In the genomic region with DNA sequence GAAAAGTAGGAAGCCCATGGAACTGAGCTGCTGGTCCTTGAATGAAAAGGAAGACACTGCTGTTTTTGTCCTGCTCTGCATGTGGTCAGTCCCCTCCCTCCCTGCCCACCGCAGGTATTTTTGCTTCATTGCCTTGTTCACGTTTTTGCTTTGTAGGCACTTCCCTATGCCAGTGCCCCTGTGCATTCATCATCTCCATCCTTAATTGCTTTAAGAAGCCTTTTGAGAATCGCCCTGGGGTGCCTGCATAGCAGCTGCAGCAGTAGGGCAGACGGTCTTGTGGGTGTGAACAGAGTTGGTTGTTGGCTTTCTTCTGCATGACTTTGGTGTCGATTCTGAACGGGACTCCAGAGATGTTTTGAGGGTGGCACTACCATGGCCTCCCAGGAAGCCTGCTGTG, we compare ENCODE assay signal across 11 cellular contexts.
DNase-seq lines count a peak whose midpoint lies in the region; ATAC-seq and TF ChIP-seq lines count a peak whose summit lies in the region.
"Had no signal": no experiment of that assay in that cellular context is flagged by ENCODE, and none has a peak within 500 bp of the region (broad histone marks: within the 10 kb centered on the region; RNA-seq: fewer than 3 reads in every experiment).

No MANE protein-coding gene starts in this region.

- no peaks in the 10 kb centered on the region for H3K27me3 ChIP-seq in OCI-LY1 (ENCODE audit: insufficient read depth, low read length)
- no peaks in the 10 kb centered on the region for H3K27me3 ChIP-seq in spleen (replicated peaks in 1 of 7)
- H3K27me3 ChIP-seq in WERI-Rb-1 (ENCODE audit: insufficient read depth, low read depth, severe bottlenecking): no peaks in the 10 kb centered on the region
- H3K27me3 ChIP-seq: ovary, upper lobe of left lung had no signal

- DNase-seq in activated CD4-positive, alpha-beta T cell treated with anti-CD3 and anti-CD28 coated beads for 36 hours: no peak
- DNase-seq in activated CD4-positive, alpha-beta T cell treated with anti-CD3 and anti-CD28 coated beads for 4 hours: no peak
- DNase-seq in coronary artery (ENCODE audit: low spot score) (no peak), spleen (no peak), WERI-Rb-1 (no peak), globus pallidus (ENCODE audit: low spot score) (no peak)
- DNase-seq: NCI-H526 treated with DMSO at 0.1 percent for 48 hours, upper lobe of left lung had no signal

- peaks cover 88% of the 10 kb centered on the region for H3K4me1 ChIP-seq in OCI-LY1 (ENCODE audit: insufficient read depth, low read length, severe bottlenecking)
- H3K4me1 ChIP-seq in spleen: peaks cover 12 to 57% (median 46%) of the 10 kb centered on the region in 6 donors

- no peaks in the 10 kb centered on the region for H3K9me2 ChIP-seq in OCI-LY1 (ENCODE audit: low read depth, low read length)

- H3K36me3 Mint-ChIP-seq in activated CD4-positive, alpha-beta T cell treated with anti-CD3 and anti-CD28 coated beads for 36 hours (ENCODE audit: low read depth): peaks cover 9% of the 10 kb centered on the region

- H3K36me3 ChIP-seq in OCI-LY1 (ENCODE audit: insufficient read depth, low read length) (no peaks in the 10 kb centered on the region), spleen (no peaks in the 10 kb centered on the region), WERI-Rb-1 (no peaks in the 10 kb centered on the region)
- H3K36me3 ChIP-seq: ovary, upper lobe of left lung had no signal

- CTCF ChIA-PET in activated CD4-positive, alpha-beta T cell treated with anti-CD3 and anti-CD28 coated beads for 36 hours (lab: Charles Lee): interaction anchor here (1.0 kb wide), 1 partner anchor 97 kb away, joined by 4 read pairs; the partner anchor contains the start of gene CABLES1

- H3K9me3 ChIP-seq in OCI-LY1 (ENCODE audit: low read length) (no peaks in the 10 kb centered on the region), spleen (no peaks in the 10 kb centered on the region), WERI-Rb-1 (ENCODE audit: severe bottlenecking) (no peaks in the 10 kb centered on the region)
- H3K9me3 ChIP-seq: ovary, upper lobe of left lung had no signal

- peaks cover 5% of the 10 kb centered on the region for H3K9me3 Mint-ChIP-seq in activated CD4-positive, alpha-beta T cell treated with anti-CD3 and anti-CD28 coated beads for 36 hours (ENCODE audit: low read depth)

- H3K27ac ChIP-seq in OCI-LY1 (ENCODE audit: low read depth, low read length, poor library complexity, severe bottlenecking) (peak overlapping the region; percentile 97), coronary artery (peak overlapping the region; percentile 85 to 96), spleen (peak overlapping the region in 5 of 8 donors; percentile 60 to 84 (median 67)), WERI-Rb-1 (no peak overlapping the region)
- H3K27ac ChIP-seq: ovary had no signal

- H3K4me3 ChIP-seq in OCI-LY1 (ENCODE audit: low read depth, low read length, poor library complexity, severe bottlenecking) (no peak overlapping the region), coronary artery (no peak overlapping the region), spleen (no peak overlapping the region), WERI-Rb-1 (ENCODE audit: low read depth, low read length) (no peak overlapping the region)
- H3K4me3 ChIP-seq: ovary, upper lobe of left lung had no signal

- intact Hi-C loops in activated CD4-positive, alpha-beta T cell treated with anti-CD3 and anti-CD28 coated beads for 36 hours (cut with DNase I, micrococcal nuclease): loop anchor here (5.0 to 10.0 kb wide), 5 partner anchors 98 to 782 kb away; partner anchors contain the start of genes CABLES1 (in 1 of the 2), RIOK3 (in 1 of the 2) and TTC39C (in 1 of the 2)
- intact Hi-C loops in spleen (cut with DNase I; ENCODE audit: low total_unique reads): no loop called here

- H3F3A ChIP-seq in OCI-LY1 (ENCODE audit: insufficient read depth, low read length): peaks cover 10% of the 10 kb centered on the region; the same call in 1 of the 2 replicates

- no peaks in the 10 kb centered on the region for H3K79me2 ChIP-seq in OCI-LY1 (ENCODE audit: insufficient read depth, low read length)

- H3K4me3 Mint-ChIP-seq in activated CD4-positive, alpha-beta T cell treated with anti-CD3 and anti-CD28 coated beads for 36 hours: no peak overlapping the region

- 67 to 77% (median 75%) methylated on average over 6 of the region's 6 CpGs for whole genome bisulfite sequencing in spleen, 5 donors

- no peaks in the 10 kb centered on the region for H4K20me1 ChIP-seq in OCI-LY1 (ENCODE audit: insufficient read depth, low read length)

- POLR2A ChIA-PET in activated CD4-positive, alpha-beta T cell treated with anti-CD3 and anti-CD28 coated beads for 36 hours (lab: Charles Lee): no interaction called here

- ATAC-seq in activated CD4-positive, alpha-beta T cell treated with anti-CD3 and anti-CD28 coated beads for 36 hours: no peak
- ATAC-seq in GM19395 (IDR thresholded peaks at IDR 0.05; ENCODE audit: unreplicated experiment): no peak

- H3K4me1 Mint-ChIP-seq in activated CD4-positive, alpha-beta T cell treated with anti-CD3 and anti-CD28 coated beads for 36 hours: peaks cover 51% of the 10 kb centered on the region

- H3K9ac ChIP-seq in OCI-LY1 (ENCODE audit: low read length): no peak overlapping the region; the same call in 1 of the 2 replicates

- TF ChIP-seq CTCF in OCI-LY1 (IDR thresholded peaks at IDR 0.05; ENCODE audit: low read length) (no peak), coronary artery (IDR thresholded peaks at IDR 0.05) (no peak), spleen (IDR thresholded peaks at IDR 0.05 in 8 of 11, conservative IDR thresholded peaks at IDR 0.05 in 3 of 11) (no peak), WERI-Rb-1 (IDR thresholded peaks at IDR 0.05; ENCODE audit: low read depth, low read length) (no peak)

- H3K27ac Mint-ChIP-seq in activated CD4-positive, alpha-beta T cell treated with anti-CD3 and anti-CD28 coated beads for 36 hours: peak overlapping the region; percentile 97

- H3K4me2 ChIP-seq in OCI-LY1 (ENCODE audit: low read length): peak overlapping the region; percentile 54; the same call in 1 of the 2 replicates

- no peaks in the 10 kb centered on the region for H3K27me3 Mint-ChIP-seq in activated CD4-positive, alpha-beta T cell treated with anti-CD3 and anti-CD28 coated beads for 36 hours

- no peak overlapping the region for H2AFZ ChIP-seq in OCI-LY1 (ENCODE audit: low read length)

- TF ChIP-seq POLR2A in spleen (IDR thresholded peaks at IDR 0.05): no peak
